Comparison of ENCODE assay signal across 12 cellular contexts in the genomic region with DNA sequence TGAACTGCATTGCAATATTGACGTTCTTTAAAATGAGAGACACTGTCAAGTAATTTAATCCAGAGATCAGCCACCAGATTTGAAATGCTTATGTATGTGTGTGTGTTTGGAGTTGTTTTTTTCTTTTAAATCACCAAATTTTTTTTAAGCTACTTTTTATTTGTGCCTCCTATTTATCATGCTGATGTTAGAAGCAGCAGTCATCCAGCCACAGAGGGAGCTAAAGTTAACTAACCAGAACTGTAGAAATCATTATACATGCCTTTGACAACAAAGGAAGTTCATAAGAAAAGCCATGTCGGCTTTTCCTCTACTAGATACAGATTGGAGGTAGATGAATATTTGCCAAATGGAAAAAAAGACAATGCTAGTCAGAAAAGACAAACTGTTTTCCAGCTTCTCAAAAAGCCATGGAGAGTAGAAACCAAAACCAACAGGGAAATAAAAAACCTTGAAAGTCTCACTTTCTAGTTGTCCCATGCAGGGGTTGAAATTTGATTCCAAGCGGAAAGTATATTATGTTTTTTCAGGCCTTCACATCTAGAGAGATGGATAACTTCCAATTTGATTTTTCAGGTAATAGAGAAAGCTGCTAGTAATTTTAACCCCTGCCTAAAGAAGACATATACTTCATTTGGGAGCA. TPM values are rescaled to one million over a fixed set of nuclear protein-coding genes. Genes with fewer than 3 reads are reported as not detected.
DNase-seq lines count a peak whose midpoint lies in the region; ATAC-seq and TF ChIP-seq lines count a peak whose summit lies in the region.
"Had no signal": no experiment of that assay in that cellular context is flagged by ENCODE, and none has a peak within 500 bp of the region (broad histone marks: within the 10 kb centered on the region; RNA-seq: fewer than 3 reads in every experiment).

No MANE protein-coding gene starts in this region.

- H3K27me3 ChIP-seq in HUES64 (ENCODE audit: insufficient read depth, low read length) (peaks cover 39% of the 10 kb centered on the region), neuronal stem cell (ENCODE audit: control insufficient read depth in 3 of 3, insufficient read depth in 3 of 3, low read depth in 1 of 3, low read length in 3 of 3) (peaks cover 2 to 14% (median 6%) of the 10 kb centered on the region in 3 experiments)
- H3K27me3 ChIP-seq: dorsolateral prefrontal cortex had no signal

- H2BK15ac ChIP-seq in neuronal stem cell (ENCODE audit: low read length): no peak overlapping the region

- H3K27ac ChIP-seq in HUES64 (ENCODE audit: low read depth, low read length) (no peak overlapping the region), neuronal stem cell (replicated peaks; ENCODE audit: low read length) (no peak overlapping the region)

- H3K27ac Mint-ChIP-seq in activated CD4-positive, alpha-beta T cell treated with anti-CD3 and anti-CD28 coated beads, Interleukin-2, amount 10 ng/mL, durations not matched to agents 24 days and 14 days: no peak overlapping the region
- H3K27ac Mint-ChIP-seq: activated naive CD8-positive, alpha-beta T cell had no signal

- no peak overlapping the region for H4K91ac ChIP-seq in neuronal stem cell (ENCODE audit: low read depth, low read length, poor library complexity)

- H3K4ac ChIP-seq in neuronal stem cell (ENCODE audit: low read length): no peak overlapping the region

- peak overlapping the region; percentile 25 for H2AFZ ChIP-seq in neuronal stem cell (ENCODE audit: low read length)

- H3K9me3 Mint-ChIP-seq in activated CD4-positive, alpha-beta T cell treated with anti-CD3 and anti-CD28 coated beads, Interleukin-2, amount 10 ng/mL, durations not matched to agents 24 days and 14 days: no peaks in the 10 kb centered on the region

- peaks cover 36% of the 10 kb centered on the region for H3K4me1 Mint-ChIP-seq in activated CD4-positive, alpha-beta T cell treated with anti-CD3 and anti-CD28 coated beads, Interleukin-2, amount 10 ng/mL, durations not matched to agents 24 days and 14 days

- H3K4me3 ChIP-seq in HUES64 (ENCODE audit: low read length) (peak overlapping the region; percentile 23; the same call in 1 of the 2 replicates), astrocyte of the spinal cord (ENCODE audit: low read depth, low read length) (no peak overlapping the region), neuronal stem cell (ENCODE audit: low read length in 2 of 2) (no peak overlapping the region)

- H3K9me3 ChIP-seq in HUES64 (ENCODE audit: insufficient read depth, low read depth, low read length): no peaks in the 10 kb centered on the region
- no peaks in the 10 kb centered on the region for H3K9me3 ChIP-seq in neuronal stem cell (replicated peaks in 1 of 2; ENCODE audit: control insufficient read depth in 2 of 2, insufficient read depth in 1 of 2, low read depth in 1 of 2, low read length in 2 of 2)

- in situ Hi-C loops in astrocyte of the spinal cord (cut with HindIII; ENCODE audit: low sequenced_read_pairs): no loop called here

- no peak overlapping the region for H2BK12ac ChIP-seq in neuronal stem cell (ENCODE audit: low read length)

- H2AK5ac ChIP-seq in neuronal stem cell (ENCODE audit: low read depth, low read length): no peak overlapping the region

- no peak overlapping the region for H3K18ac ChIP-seq in neuronal stem cell (ENCODE audit: low read length)

- H3K4me1 ChIP-seq in HUES64 (ENCODE audit: insufficient read depth, low read length) (peaks cover 16% of the 10 kb centered on the region; the same call in 1 of the 2 replicates), neuronal stem cell (ENCODE audit: control insufficient read depth in 2 of 2, insufficient read depth in 1 of 2, low read depth in 1 of 2, low read length in 2 of 2) (peaks cover 5 to 10% of the 10 kb centered on the region in 2 donors)

- no peak overlapping the region for H2BK120ac ChIP-seq in neuronal stem cell (ENCODE audit: low read depth, low read length)

- peak; percentile 9 for TF ChIP-seq CTCF in astrocyte of the spinal cord (IDR thresholded peaks at IDR 0.05; ENCODE audit: low read depth, low read length)

- peak; percentile 42 for DNase-seq in activated CD4-positive, alpha-beta T cell treated with anti-CD3 and anti-CD28 coated beads, Interleukin-2, amount 10 ng/mL, durations not matched to agents 24 days and 14 days
- no peak for DNase-seq in activated CD4-positive, alpha-beta T cell treated with anti-CD3 and anti-CD28 coated beads, Interleukin-2, amount 50 U/mL, for 4 hours
- DNase-seq in astrocyte of the spinal cord (ENCODE audit: low read depth, low spot score): no peak
- no peak for DNase-seq in neuronal stem cell (ENCODE audit: low spot score)
- DNase-seq in activated CD8-positive, alpha-beta memory T cell treated with anti-CD3 and anti-CD28 coated beads, Interleukin-2, amount 50 U/mL, for 48 hours: no peak
- no peak for DNase-seq in iPS-NIHi11 (ENCODE audit: low spot score)
- DNase-seq: dorsolateral prefrontal cortex, KG1, NCI-H524 treated with DMSO at 0.1 percent for 48 hours had no signal

- H3K14ac ChIP-seq in neuronal stem cell (ENCODE audit: low read length): no peak overlapping the region

- H3K79me1 ChIP-seq in neuronal stem cell (ENCODE audit: low read depth, low read length): peaks cover 3% of the 10 kb centered on the region

- H3K36me3 Mint-ChIP-seq in activated CD4-positive, alpha-beta T cell treated with anti-CD3 and anti-CD28 coated beads, Interleukin-2, amount 10 ng/mL, durations not matched to agents 24 days and 14 days (ENCODE audit: low read depth): peaks cover 13% of the 10 kb centered on the region

- WGBS in HUES64: 71% methylated on average over 3 of the region's 3 CpGs
- WGBS in neuronal stem cell (ENCODE audit: extremely low coverage in 2 of 2, insufficient read length in 2 of 2, insufficient replicate concordance in 1 of 2), 2 donors: no CpG with 5 or more reads among the region's 3 CpGs

- H3K36me3 ChIP-seq in HUES64 (ENCODE audit: insufficient read depth, low read length) (no peaks in the 10 kb centered on the region), neuronal stem cell (replicated peaks in 1 of 2; ENCODE audit: control insufficient read depth in 2 of 2, insufficient read depth in 2 of 2, low read length in 2 of 2) (no peaks in the 10 kb centered on the region)

- intact Hi-C loops in activated CD4-positive, alpha-beta T cell treated with anti-CD3 and anti-CD28 coated beads, Interleukin-2, amount 10 ng/mL, durations not matched to agents 24 days and 14 days (cut with micrococcal nuclease): loop anchor here (1.0 to 10.0 kb wide), 3 partner anchors 10 to 586 kb away; a partner anchor contains a TSS

- no peak for ATAC-seq in HG03565 (IDR thresholded peaks at IDR 0.05; ENCODE audit: unreplicated experiment)

- no peak overlapping the region for H3K23ac ChIP-seq in neuronal stem cell (ENCODE audit: low read depth, low read length, poor library complexity)

- H2BK5ac ChIP-seq in neuronal stem cell (ENCODE audit: low read length): no peak overlapping the region

- H4K8ac ChIP-seq in neuronal stem cell (ENCODE audit: low read depth, low read length): no peak overlapping the region

- peaks cover 5% of the 10 kb centered on the region for H3K27me3 Mint-ChIP-seq in activated CD4-positive, alpha-beta T cell treated with anti-CD3 and anti-CD28 coated beads, Interleukin-2, amount 10 ng/mL, durations not matched to agents 24 days and 14 days
- H3K27me3 Mint-ChIP-seq: activated naive CD8-positive, alpha-beta T cell had no signal

- H3K9ac ChIP-seq in HUES64 (ENCODE audit: low read depth, low read length): no peak overlapping the region
- no peak overlapping the region for H3K9ac ChIP-seq in neuronal stem cell (ENCODE audit: low read depth, low read length, poor library complexity)

- H3K4me2 ChIP-seq in neuronal stem cell (ENCODE audit: insufficient read depth, low read length, poor library complexity, severe bottlenecking): no peak overlapping the region

- peak overlapping the region; percentile 28 for H3K4me3 Mint-ChIP-seq in activated CD4-positive, alpha-beta T cell treated with anti-CD3 and anti-CD28 coated beads, Interleukin-2, amount 10 ng/mL, durations not matched to agents 24 days and 14 days
- H3K4me3 Mint-ChIP-seq: activated naive CD8-positive, alpha-beta T cell had no signal

RNA-seq across cellular contexts. Expression of a gene that starts 4.5 kb away (rescaled TPM):
- total RNA-seq in activated CD4-positive, alpha-beta T cell treated with anti-CD3 and anti-CD28 coated beads, Interleukin-2, amount 10 ng/mL, durations not matched to agents 24 days and 14 days: 11.1 and 12.0 TPM in 2 replicates
- 1.5 TPM for polyA plus RNA-seq in HUES64 (2013, experiment 1 of 2)
- polyA plus RNA-seq in HUES64 (2013, experiment 2 of 2): 1.4 TPM
- 1.3 TPM for polyA plus RNA-seq in neuronal stem cell (2013, experiment 1 of 2)
- 1.6 TPM for polyA plus RNA-seq in neuronal stem cell (2013, experiment 2 of 2)

RNA-seq across cellular contexts. Expression of a gene that starts 7.3 kb away (rescaled TPM):
- 2.8 TPM in 2 replicates for total RNA-seq in activated CD4-positive, alpha-beta T cell treated with anti-CD3 and anti-CD28 coated beads, Interleukin-2, amount 10 ng/mL, durations not matched to agents 24 days and 14 days
- polyA plus RNA-seq in HUES64 (2013, experiment 1 of 2): 0.15 TPM
- polyA plus RNA-seq in HUES64 (2013, experiment 2 of 2): 0.13 TPM
- 0.47 TPM for polyA plus RNA-seq in neuronal stem cell (2013, experiment 1 of 2)
- 0.42 TPM for polyA plus RNA-seq in neuronal stem cell (2013, experiment 2 of 2)

RNA-seq across cellular contexts. Expression of a gene that starts 56.6 kb away (rescaled TPM):
- 17.2 and 17.3 TPM in 2 replicates for total RNA-seq in activated CD4-positive, alpha-beta T cell treated with anti-CD3 and anti-CD28 coated beads, Interleukin-2, amount 10 ng/mL, durations not matched to agents 24 days and 14 days
- polyA plus RNA-seq in HUES64 (2013, experiment 1 of 2): 12.8 TPM
- polyA plus RNA-seq in HUES64 (2013, experiment 2 of 2): 21.1 TPM
- 35.6 TPM for polyA plus RNA-seq in neuronal stem cell (2013, experiment 1 of 2)
- polyA plus RNA-seq in neuronal stem cell (2013, experiment 2 of 2): 35.7 TPM
